ENCODE assay signal across 1 cellular context in the genomic region with DNA sequence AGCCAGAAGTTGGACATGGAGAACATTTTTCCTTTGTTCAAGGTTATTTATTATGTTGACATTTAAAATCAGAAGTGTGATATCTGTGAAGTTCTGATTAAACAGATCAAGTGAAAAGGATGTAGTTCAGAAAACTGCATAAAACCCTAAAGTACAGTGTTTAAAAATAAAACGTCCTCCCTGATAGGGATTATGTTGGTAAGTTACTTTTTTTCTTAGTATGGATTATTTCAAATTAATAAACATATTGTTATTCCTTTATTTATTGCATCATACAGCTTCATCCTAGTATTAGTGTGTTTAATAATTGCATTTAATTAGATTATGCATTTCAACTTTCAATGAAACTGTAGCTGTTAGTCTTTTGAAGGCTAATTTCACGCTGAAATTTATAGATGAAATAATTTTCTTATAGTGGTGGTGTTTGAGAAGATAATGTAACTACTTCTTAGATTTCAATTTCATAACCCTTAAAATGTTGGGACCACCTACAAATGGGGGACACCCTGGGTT.
TF ChIP-seq lines count a peak whose summit lies in the region.

No MANE protein-coding gene starts in this region.

TF ChIP-seq in HepG2, 621 proteins besides CTCF, POLR2A, EP300 and RAD21 (continued from another document):
- TF ChIP-seq SRSF4 (IDR thresholded peaks at IDR 0.05; ENCODE audit: low read depth, low read length, poor library complexity, severe bottlenecking) (peak; percentile 21), ZBTB1 (CRISPR knock-in tag; IDR thresholded peaks at IDR 0.05; ENCODE audit: borderline replicate concordance) (no peak), NKX3-1 (CRISPR knock-in tag; IDR thresholded peaks at IDR 0.05) (peak; percentile 60; the same call in 1 of the 2 replicates), CEBPB (IDR thresholded peaks at IDR 0.05; ENCODE audit: borderline replicate concordance, low read depth, low read length) (peak; percentile 40), ZNF776 (CRISPR knock-in tag; IDR thresholded peaks at IDR 0.05) (no peak), ZNF772 (CRISPR knock-in tag; IDR thresholded peaks at IDR 0.05) (no peak), ZZZ3 (CRISPR knock-in tag; IDR thresholded peaks at IDR 0.05; ENCODE audit: borderline replicate concordance) (no peak), RFXAP (CRISPR knock-in tag; IDR thresholded peaks at IDR 0.05; ENCODE audit: borderline replicate concordance) (0 out of 2 replicates have a peak, but pooled peaks have one; percentile 45), ZNF841 (CRISPR knock-in tag; IDR thresholded peaks at IDR 0.05; ENCODE audit: borderline replicate concordance) (0 out of 2 replicates have a peak, but pooled peaks have one; percentile 59), MZF1 (CRISPR knock-in tag; IDR thresholded peaks at IDR 0.05; ENCODE audit: borderline replicate concordance) (no peak), ZNF142 (CRISPR knock-in tag; IDR thresholded peaks at IDR 0.05) (no peak), HNRNPUL1 (IDR thresholded peaks at IDR 0.05; ENCODE audit: low read depth, low read length) (no peak), ZNF251 (CRISPR knock-in tag; IDR thresholded peaks at IDR 0.05) (no peak), AGO2 (optimal IDR thresholded peaks at IDR 0.05; ENCODE audit: low read depth, low read length) (peak; percentile 74), MTF1 (CRISPR knock-in tag; IDR thresholded peaks at IDR 0.05) (0 out of 2 replicates have a peak, but pooled peaks have one; percentile 44), NFKBIZ (CRISPR knock-in tag; IDR thresholded peaks at IDR 0.05) (no peak), AFF4 (CRISPR knock-in tag; IDR thresholded peaks at IDR 0.05) (peak; percentile 25), MBNL3 (CRISPR knock-in tag; conservative IDR thresholded peaks at IDR 0.05) (no peak), ELF3 (CRISPR knock-in tag; IDR thresholded peaks at IDR 0.05) (no peak), ZNF10 (CRISPR knock-in tag; IDR thresholded peaks at IDR 0.05; ENCODE audit: borderline replicate concordance, low read depth) (no peak), SPEN (CRISPR knock-in tag; IDR thresholded peaks at IDR 0.05; ENCODE audit: low read depth) (no peak), ZNF460 (CRISPR knock-in tag; IDR thresholded peaks at IDR 0.05; ENCODE audit: borderline replicate concordance) (no peak), ZNF546 (CRISPR knock-in tag; conservative IDR thresholded peaks at IDR 0.05) (no peak), GLI4 (CRISPR knock-in tag; IDR thresholded peaks at IDR 0.05; ENCODE audit: borderline replicate concordance) (no peak), HDAC2 (CRISPR knock-in tag; IDR thresholded peaks at IDR 0.05) (no peak)
- TF ChIP-seq, protein P1, sequence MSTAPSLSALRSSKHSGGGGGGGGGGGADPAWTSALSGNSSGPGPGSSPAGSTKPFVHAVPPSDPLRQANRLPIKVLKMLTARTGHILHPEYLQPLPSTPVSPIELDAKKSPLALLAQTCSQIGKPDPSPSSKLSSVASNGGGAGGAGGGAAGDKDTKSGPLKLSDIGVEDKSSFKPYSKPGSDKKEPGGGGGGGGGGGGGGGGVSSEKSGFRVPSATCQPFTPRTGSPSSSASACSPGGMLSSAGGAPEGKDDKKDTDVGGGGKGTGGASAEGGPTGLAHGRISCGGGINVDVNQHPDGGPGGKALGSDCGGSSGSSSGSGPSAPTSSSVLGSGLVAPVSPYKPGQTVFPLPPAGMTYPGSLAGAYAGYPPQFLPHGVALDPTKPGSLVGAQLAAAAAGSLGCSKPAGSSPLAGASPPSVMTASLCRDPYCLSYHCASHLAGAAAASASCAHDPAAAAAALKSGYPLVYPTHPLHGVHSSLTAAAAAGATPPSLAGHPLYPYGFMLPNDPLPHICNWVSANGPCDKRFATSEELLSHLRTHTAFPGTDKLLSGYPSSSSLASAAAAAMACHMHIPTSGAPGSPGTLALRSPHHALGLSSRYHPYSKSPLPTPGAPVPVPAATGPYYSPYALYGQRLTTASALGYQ (CRISPR knock-in tag; IDR thresholded peaks at IDR 0.05), result 0 out of 2 replicates have a peak, but pooled peaks have one; percentile 29
- TF ChIP-seq, protein P2, sequence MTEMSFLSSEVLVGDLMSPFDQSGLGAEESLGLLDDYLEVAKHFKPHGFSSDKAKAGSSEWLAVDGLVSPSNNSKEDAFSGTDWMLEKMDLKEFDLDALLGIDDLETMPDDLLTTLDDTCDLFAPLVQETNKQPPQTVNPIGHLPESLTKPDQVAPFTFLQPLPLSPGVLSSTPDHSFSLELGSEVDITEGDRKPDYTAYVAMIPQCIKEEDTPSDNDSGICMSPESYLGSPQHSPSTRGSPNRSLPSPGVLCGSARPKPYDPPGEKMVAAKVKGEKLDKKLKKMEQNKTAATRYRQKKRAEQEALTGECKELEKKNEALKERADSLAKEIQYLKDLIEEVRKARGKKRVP (CRISPR knock-in tag; IDR thresholded peaks at IDR 0.05), result peak in 1 of 2 experiments; percentile 55; a peak in 2 of 4 replicates
TF ChIP-seq in HepG2: peak in this region for 12.
